In genomic region chr1:103520822-103521221, GRCh38 we compare ENCODE assay signal across 8 cellular contexts.
"Had no signal": no experiment of that assay in that cellular context is flagged by ENCODE, and none has a peak within 500 bp of the region (broad histone marks: within the 10 kb centered on the region; RNA-seq: fewer than 3 reads in every experiment).

No MANE protein-coding gene starts in this region.

- H3K4me3 ChIP-seq: GM12878 had no signal

- DNase-seq: GDM1, GF-D8 had no signal

- FAIRE-seq: G401.6, GM12878, GM12891, GM12892, GM18507, GM19239 had no signal

- ATAC-seq: GM12878 had no signal
